In the genomic region with DNA sequence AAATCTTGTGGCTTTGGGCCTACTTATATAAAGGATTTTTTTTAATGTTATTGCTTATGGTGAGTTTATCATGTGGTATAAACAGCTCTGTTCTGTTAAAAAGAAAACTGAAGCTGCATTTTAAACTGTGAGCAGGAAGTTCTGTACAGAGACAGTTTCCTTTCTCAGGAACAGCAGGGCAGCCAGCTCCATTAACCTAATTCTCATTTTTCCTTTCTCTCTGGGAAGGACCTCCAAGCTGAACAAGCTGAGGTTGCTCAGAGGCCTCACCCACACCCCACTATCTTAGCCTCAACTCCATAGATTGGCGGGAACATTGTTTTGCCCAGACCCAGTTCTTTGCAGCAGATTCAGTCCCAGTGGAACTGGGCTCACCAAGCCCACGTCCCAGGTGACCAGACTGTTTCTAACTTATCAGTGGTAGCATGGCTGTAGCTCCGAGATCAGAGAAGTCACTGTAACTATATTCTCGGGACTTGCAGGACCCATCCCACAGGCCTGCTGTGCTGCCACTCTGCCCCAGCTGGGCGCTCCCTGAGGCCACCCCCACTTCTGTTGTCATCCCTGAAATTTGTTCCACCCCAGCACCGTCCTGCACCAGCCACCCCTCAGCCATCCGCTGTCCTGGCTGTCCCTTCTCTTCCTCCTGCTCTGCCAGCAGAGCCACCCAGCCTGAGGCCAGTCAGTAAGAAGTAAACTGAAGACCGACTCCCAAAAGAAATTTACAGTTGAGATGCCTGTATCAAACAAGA, we compare ENCODE assay signal across 10 cellular contexts. TPM values are rescaled to one million over a fixed set of nuclear protein-coding genes. Genes with fewer than 3 reads are reported as not detected.
DNase-seq lines count a peak whose midpoint lies in the region; ATAC-seq and TF ChIP-seq lines count a peak whose summit lies in the region.
"Had no signal": no experiment of that assay in that cellular context is flagged by ENCODE, and none has a peak within 500 bp of the region (broad histone marks: within the 10 kb centered on the region; RNA-seq: fewer than 3 reads in every experiment).

No MANE protein-coding gene starts in this region.

- peak overlapping the region; percentile 89 for H3K27ac Mint-ChIP-seq in activated T-cell treated with anti-CD3 and anti-CD28 coated beads, Interleukin-2, amount 50 U/mL, for 24 hours
- peak overlapping the region; percentile 21 for H3K27ac Mint-ChIP-seq in memory B cell
- peak overlapping the region; percentile 15 for H3K27ac Mint-ChIP-seq in type B pancreatic cell
- H3K27ac Mint-ChIP-seq: HFFc6 had no signal

- no peak overlapping the region for H3K4me3 ChIP-seq in ascending aorta
- H3K4me3 ChIP-seq: SJSA1 had no signal

- H3K4me3 Mint-ChIP-seq in activated T-cell treated with anti-CD3 and anti-CD28 coated beads, Interleukin-2, amount 50 U/mL, for 24 hours, result no peak overlapping the region
- H3K4me3 Mint-ChIP-seq in memory B cell, result no peak overlapping the region
- H3K4me3 Mint-ChIP-seq in type B pancreatic cell, result no peak overlapping the region
- H3K4me3 Mint-ChIP-seq: HFFc6 had no signal

- peaks cover 2% of the 10 kb centered on the region for H3K9me3 Mint-ChIP-seq in activated T-cell treated with anti-CD3 and anti-CD28 coated beads, Interleukin-2, amount 50 U/mL, for 24 hours
- H3K9me3 Mint-ChIP-seq in memory B cell (no peaks in the 10 kb centered on the region), type B pancreatic cell (no peaks in the 10 kb centered on the region)

- H3K27me3 Mint-ChIP-seq in activated T-cell treated with anti-CD3 and anti-CD28 coated beads, Interleukin-2, amount 50 U/mL, for 24 hours, result no peaks in the 10 kb centered on the region
- no peaks in the 10 kb centered on the region for H3K27me3 Mint-ChIP-seq in memory B cell
- no peaks in the 10 kb centered on the region for H3K27me3 Mint-ChIP-seq in type B pancreatic cell

- H3K27ac ChIP-seq in ascending aorta, result peak overlapping the region; percentile 62 to 71
- H3K27ac ChIP-seq: SJSA1 had no signal

- H3K36me3 Mint-ChIP-seq in activated T-cell treated with anti-CD3 and anti-CD28 coated beads, Interleukin-2, amount 50 U/mL, for 24 hours (ENCODE audit: low read depth), result no peaks in the 10 kb centered on the region
- H3K36me3 Mint-ChIP-seq in memory B cell (no peaks in the 10 kb centered on the region), type B pancreatic cell (peaks cover 34% of the 10 kb centered on the region)

- no peaks in the 10 kb centered on the region for H3K27me3 ChIP-seq in ascending aorta
- H3K27me3 ChIP-seq: SJSA1 had no signal

- peaks cover 0 to 8% of the 10 kb centered on the region in 2 donors for H3K36me3 ChIP-seq in ascending aorta

- peaks cover 0 to 23% of the 10 kb centered on the region in 2 donors for H3K4me1 ChIP-seq in ascending aorta

- H3K4me1 Mint-ChIP-seq in activated T-cell treated with anti-CD3 and anti-CD28 coated beads, Interleukin-2, amount 50 U/mL, for 24 hours (ENCODE audit: low read depth), result peaks cover 22% of the 10 kb centered on the region
- peaks cover 8% of the 10 kb centered on the region for H3K4me1 Mint-ChIP-seq in memory B cell
- peaks cover 24% of the 10 kb centered on the region for H3K4me1 Mint-ChIP-seq in type B pancreatic cell (ENCODE audit: unreplicated experiment)

- intact Hi-C loops in ascending aorta (cut with DNase I), result loop anchor here (5.0 kb wide), 1 partner anchor 50 kb away; no protein-coding TSS in a partner anchor

- no peaks in the 10 kb centered on the region for H3K9me3 ChIP-seq in ascending aorta
- H3K9me3 ChIP-seq: SJSA1 had no signal

- DNase-seq in activated T-cell treated with anti-CD3 and anti-CD28 coated beads, Interleukin-2, amount 50 U/mL, for 24 hours, result no peak
- DNase-seq in activated T-cell treated with anti-CD3 and anti-CD28 coated beads for 4 hours, result no peak
- no peak for DNase-seq in ascending aorta (ENCODE audit: low spot score in 2 of 2)
- DNase-seq in memory B cell (ENCODE audit: low spot score in 2 of 2), result no peak
- DNase-seq in type B pancreatic cell (ENCODE audit: extremely low spot score, unreplicated experiment), result no peak
- no peak for DNase-seq in omental fat pad (ENCODE audit: low spot score)
- no peak for DNase-seq in NCI-H2227 treated with DMSO at 0.1 percent for 48 hours (lab: John Stamatoyannopoulos, UW)
- no peak for DNase-seq in NCI-H2029 (lab: John Stamatoyannopoulos, UW)
- DNase-seq: HFFc6 had no signal

- TF ChIP-seq CTCF in ascending aorta (IDR thresholded peaks at IDR 0.05) (no peak), type B pancreatic cell (conservative IDR thresholded peaks at IDR 0.05) (no peak), omental fat pad (IDR thresholded peaks at IDR 0.05) (no peak)

- no peak for ATAC-seq in memory B cell (ENCODE audit: low read depth)
- no peak for ATAC-seq in omental fat pad (ENCODE audit: low FRiP score)

RNA-seq across cellular contexts. Expression of a gene that starts 33.2 kb away (rescaled TPM):
- total RNA-seq in ascending aorta (6.3 TPM), type B pancreatic cell (ENCODE audit: low replicate concordance) (14.2 and 16.9 TPM in 2 replicates), omental fat pad (10 to 100 TPM in 1 of 4 donors, 1 to 10 TPM in 3; 4.4 to 15.0 (median 5.6) TPM)

Comparison
In these comparisons a context has a peak if more than half of its experiments do, and no peak if none do; other contexts are left out.
1. H3K27ac Mint-ChIP-seq: peak in every context shown above with its lines; median percentile 89 in activated T-cell treated with anti-CD3 and anti-CD28 coated beads, Interleukin-2, amount 50 U/mL, for 24 hours; 21 in memory B cell; 15 in type B pancreatic cell.